Comparison of ENCODE assay signal across 8 cellular contexts in the genomic region with DNA sequence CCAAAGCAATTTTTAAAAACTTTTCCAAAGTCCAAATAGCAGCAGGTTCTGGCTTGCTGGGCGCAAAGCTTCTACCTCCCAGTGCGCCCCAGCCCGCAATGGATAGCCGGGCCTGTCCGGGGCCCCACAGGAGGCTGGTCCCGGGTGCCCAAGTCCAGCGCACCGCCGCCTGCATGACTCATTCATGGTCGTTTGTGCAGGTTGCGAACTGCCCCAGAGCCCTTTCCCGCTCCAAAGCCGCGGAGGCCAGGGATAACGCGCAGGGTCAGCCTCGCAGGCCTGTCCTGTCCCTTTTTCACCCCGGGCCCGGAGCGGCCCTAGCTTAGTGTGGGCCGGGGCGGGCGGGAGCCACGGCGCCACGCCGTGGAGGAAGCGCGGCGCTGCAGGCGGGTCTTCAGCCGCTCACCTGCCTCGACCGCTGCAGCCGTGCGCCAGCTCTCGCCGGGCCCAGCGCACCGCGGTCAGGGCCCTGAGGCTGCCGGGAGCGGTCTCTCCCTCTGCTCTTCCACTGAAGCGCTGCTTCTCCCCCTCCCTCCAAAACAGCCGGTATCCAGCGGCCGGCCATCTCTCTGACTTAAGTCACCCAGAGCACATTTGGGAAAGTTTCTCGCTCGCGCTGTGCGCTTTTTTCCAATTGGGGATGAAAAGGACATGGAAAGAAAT. TPM values are rescaled to one million over a fixed set of nuclear protein-coding genes. Genes with fewer than 3 reads are reported as not detected.
DNase-seq lines count a peak whose midpoint lies in the region; ATAC-seq and TF ChIP-seq lines count a peak whose summit lies in the region.

No MANE protein-coding gene starts in this region.

- no peak for TF ChIP-seq EP300 in ovary (IDR thresholded peaks at IDR 0.05)

- H3K27me3 Mint-ChIP-seq in activated naive CD8-positive, alpha-beta T cell, result peaks cover 22% of the 10 kb centered on the region

- H3K4me3 ChIP-seq in ovary, result peak overlapping the region; percentile 81
- peak overlapping the region; percentile 53 to 91 for H3K4me3 ChIP-seq in vagina

- no peaks in the 10 kb centered on the region for H3K36me3 ChIP-seq in ovary
- no peaks in the 10 kb centered on the region for H3K36me3 ChIP-seq in vagina

- H3K27ac Mint-ChIP-seq in activated naive CD8-positive, alpha-beta T cell, result peak overlapping the region; percentile 99

- TF ChIP-seq POLR2A in ovary (IDR thresholded peaks at IDR 0.05) (no peak), vagina (IDR thresholded peaks at IDR 0.05) (no peak)

- H3K27ac ChIP-seq in ovary (peak overlapping the region; percentile 16 to 81), vagina (peak overlapping the region; percentile 78)

- H3K4me3 Mint-ChIP-seq in activated naive CD8-positive, alpha-beta T cell, result peak overlapping the region; percentile 99

- intact Hi-C loops in Right ventricle myocardium inferior (cut with DNase I), result loop anchor here (1.0 to 10.0 kb wide), 7 partner anchors 56 to 907 kb away; no protein-coding TSS in a partner anchor
- intact Hi-C loops in ovary (cut with DNase I), result loop anchor here in 2 of 4 donors (10.0 kb wide), 2 partner anchors 317 to 337 kb away; partner anchors contain the start of gene NRBF2 (in 1 of the 2)
- intact Hi-C loops in vagina (cut with DNase I), result no loop called here

- DNase-seq in Caki2 (ENCODE audit: low read depth) (peak; percentile 88), RPMI8226 (peak; percentile 79), Right ventricle myocardium inferior (ENCODE audit: missing footprints) (peak; percentile 92), ovary (peak; percentile 52 to 82 (median 71)), vagina (ENCODE audit: extremely low spot score in 2 of 2) (no peak)

- no peaks in the 10 kb centered on the region for H3K9me3 ChIP-seq in ovary
- no peaks in the 10 kb centered on the region for H3K9me3 ChIP-seq in vagina

- H3K4me1 Mint-ChIP-seq in activated naive CD8-positive, alpha-beta T cell (ENCODE audit: low read depth), result peaks cover 34% of the 10 kb centered on the region

- TF ChIP-seq CTCF in ovary (IDR thresholded peaks at IDR 0.05), result peak; percentile 64 to 80 (median 69)
- TF ChIP-seq CTCF in vagina (IDR thresholded peaks at IDR 0.05), result peak; percentile 19 to 83 (median 68)

- 0 to 1% (median 1%) methylated on average over 43 to 51 of the region's 51 CpGs for WGBS in ovary, 3 donors

- ATAC-seq in GM19455 (IDR thresholded peaks at IDR 0.05; ENCODE audit: unreplicated experiment) (peak; percentile 33), HG03521 (IDR thresholded peaks at IDR 0.05; ENCODE audit: unreplicated experiment) (peak; percentile 36), Right ventricle myocardium inferior (peak; percentile 84)

- in situ Hi-C loops in Caki2 (cut with HindIII; ENCODE audit: low pct_unique_long_range_greater_than_20kb, low sequenced_read_pairs), result loop anchor here (25.0 kb wide), 1 partner anchor 206 kb away; no protein-coding TSS in a partner anchor

- peaks cover 17% of the 10 kb centered on the region for H3K36me3 Mint-ChIP-seq in activated naive CD8-positive, alpha-beta T cell

- H3K27me3 ChIP-seq in ovary (no peaks in the 10 kb centered on the region), vagina (no peaks in the 10 kb centered on the region)

- H3K9me3 Mint-ChIP-seq in activated naive CD8-positive, alpha-beta T cell (ENCODE audit: low read depth), result no peaks in the 10 kb centered on the region

- peaks cover 18% of the 10 kb centered on the region for H3K4me1 ChIP-seq in ovary (ENCODE audit: insufficient read depth)
- H3K4me1 ChIP-seq in vagina, result peaks cover 40% of the 10 kb centered on the region

RNA-seq across cellular contexts. Expression of gene EGR2, which starts 1.7 kb away (rescaled TPM):
- total RNA-seq in Caki2 (2014; rRNA removed; shearing (Covaris generic); ENCODE audit: low replicate concordance), result 0.03 TPM in 1 of 2 replicates, not detected in the other
- total RNA-seq in Right ventricle myocardium inferior (1.0 TPM), ovary (10 to 100 TPM in 1 of 7 donors, 1 to 10 TPM in 5, under 1 TPM in 1; 0.48 to 13.0 (median 4.6) TPM), vagina (3.2 TPM)
- polyA plus RNA-seq in ovary, result 1 to 10 TPM; 2.0 to 5.7 TPM

RNA-seq across cellular contexts. Expression of gene ADO, which starts 13.4 kb away (rescaled TPM):
- 48.4 and 50.6 TPM in 2 replicates for total RNA-seq in Caki2 (2014; rRNA removed; shearing (Covaris generic); ENCODE audit: low replicate concordance)
- total RNA-seq in Right ventricle myocardium inferior (16.3 TPM), ovary (10 to 100 TPM; 15.5 to 31.1 (median 24.4) TPM), vagina (17.2 TPM)
- 10 to 100 TPM in 1 of 2 donors, 1 to 10 TPM in 1; 9.7 to 22.2 TPM for polyA plus RNA-seq in ovary

Comparison
In these comparisons a context has a peak if more than half of its experiments do, and no peak if none do; other contexts are left out.
1. DNase-seq: peak in Caki2 (single experiment), RPMI8226 (single experiment), Right ventricle myocardium inferior (single experiment) and ovary (5 of 5); none in vagina (0 of 2).
2. ATAC-seq: peak in every context shown above with its lines; median percentile 84 in Right ventricle myocardium inferior; 36 in HG03521; 33 in GM19455.